ENCODE assay signal across 1 cellular context in genomic region chr19:12139885-12140544, GRCh38.
TF ChIP-seq lines count a peak whose summit lies in the region.

Gene ZNF20 (minus strand): TSS chr19:12140350. CDS start chr19:12140182, 168 bp downstream.

TF ChIP-seq in K562, 482 proteins besides CTCF, POLR2A, EP300 and RAD21 (continued from another document and continues in another):
- no peak for TF ChIP-seq THAP7 (CRISPR knock-in tag; IDR thresholded peaks at IDR 0.05)
- no peak for TF ChIP-seq MLX (CRISPR knock-in tag; conservative IDR thresholded peaks at IDR 0.05)
- TF ChIP-seq TRIM24 (IDR thresholded peaks at IDR 0.05): 0 out of 4 replicates have a peak, but pooled peaks of 1 of the 2 experiments have one; percentile 9
- TF ChIP-seq CHD7 (IDR thresholded peaks at IDR 0.05; ENCODE audit: low read depth, low read length): no peak
- TF ChIP-seq POLR2G (IDR thresholded peaks at IDR 0.05; ENCODE audit: low read depth, low read length): peak; percentile 69
- 0 out of 2 replicates have a peak, but pooled peaks have one; percentile 39 for TF ChIP-seq RFX5 (IDR thresholded peaks at IDR 0.05; ENCODE audit: low read depth, low read length)
- no peak for TF ChIP-seq NR2C2 (CRISPR knock-in tag; IDR thresholded peaks at IDR 0.05)
- no peak for TF ChIP-seq NR2C2 (tag; IDR thresholded peaks at IDR 0.05)
- TF ChIP-seq ZMIZ1 (IDR thresholded peaks at IDR 0.05; ENCODE audit: low read depth in 2 of 2, low read length in 2 of 2): no peak
- TF ChIP-seq SUPT5H (IDR thresholded peaks at IDR 0.05): peak; percentile 59
- TF ChIP-seq EP400 (IDR thresholded peaks at IDR 0.05): peak; percentile 30
- TF ChIP-seq PATZ1 (CRISPR knock-in tag; IDR thresholded peaks at IDR 0.05; ENCODE audit: borderline replicate concordance): no peak
- TF ChIP-seq HDAC1 (IDR thresholded peaks at IDR 0.05): peak in 1 of 2 experiments; percentile 41; a peak in 1 of 4 replicates
- 0 out of 4 replicates have a peak, but pooled peaks of 1 of the 2 experiments have one; percentile 24 for TF ChIP-seq MAZ (CRISPR knock-in tag; conservative IDR thresholded peaks at IDR 0.05 in 1 of 2, IDR thresholded peaks at IDR 0.05 in 1 of 2)
- TF ChIP-seq TGIF2 (CRISPR knock-in tag; IDR thresholded peaks at IDR 0.05): no peak
- TF ChIP-seq SP1 (CRISPR knock-in tag; IDR thresholded peaks at IDR 0.05): peak; percentile 67; the same call in 1 of the 2 replicates
- TF ChIP-seq MNT (conservative IDR thresholded peaks at IDR 0.05): peak in 1 of 2 experiments; percentile 42; a peak in 1 of 4 replicates
- TF ChIP-seq ELF4 (CRISPR knock-in tag; IDR thresholded peaks at IDR 0.05): 0 out of 2 replicates have a peak, but pooled peaks have one; percentile 46
- peak; percentile 81; the same call in 1 of the 2 replicates for TF ChIP-seq FOXJ2 (tag; IDR thresholded peaks at IDR 0.05)
- TF ChIP-seq ETV1 (tag; conservative IDR thresholded peaks at IDR 0.05; ENCODE audit: low read depth): no peak; the same call in none of the 2 replicates
- TF ChIP-seq GATAD2B (IDR thresholded peaks at IDR 0.05; ENCODE audit: borderline replicate concordance): no peak
- TF ChIP-seq TAF7 (tag; IDR thresholded peaks at IDR 0.05): peak; percentile 47; the same call in 1 of the 2 replicates
- TF ChIP-seq RBFOX2 (IDR thresholded peaks at IDR 0.05; ENCODE audit: low read depth, low read length): peak; percentile 73
- peak in 1 of 2 experiments; percentile 8 for TF ChIP-seq E2F6 (IDR thresholded peaks at IDR 0.05; ENCODE audit: borderline replicate concordance in 1 of 2, extremely low read depth in 1 of 2, insufficient read depth in 1 of 2, insufficient read length in 1 of 2, low read depth in 1 of 2, low read length in 1 of 2, poor library complexity in 1 of 2, severe bottlenecking in 1 of 2)
- no peak for TF ChIP-seq ZNF830 (CRISPR knock-in tag; IDR thresholded peaks at IDR 0.05)
- peak; percentile 67 for TF ChIP-seq GABPA (tag; conservative IDR thresholded peaks at IDR 0.05; ENCODE audit: low read depth)
- peak in 1 of 2 experiments; percentile 32; a peak in 1 of 4 replicates for TF ChIP-seq NRF1 (conservative IDR thresholded peaks at IDR 0.05 in 1 of 2, IDR thresholded peaks at IDR 0.05 in 1 of 2)
- peak; percentile 96 for TF ChIP-seq NFYB (IDR thresholded peaks at IDR 0.05; ENCODE audit: extremely low read depth, insufficient read length)
- TF ChIP-seq MYBL2 (IDR thresholded peaks at IDR 0.05; ENCODE audit: low read depth): peak; percentile 16; the same call in 1 of the 2 replicates
- TF ChIP-seq MYBL2 (CRISPR knock-in tag; IDR thresholded peaks at IDR 0.05; ENCODE audit: borderline replicate concordance): no peak
- TF ChIP-seq RHOXF2B (CRISPR knock-in tag; conservative IDR thresholded peaks at IDR 0.05): no peak
- TF ChIP-seq SMAD2 (IDR thresholded peaks at IDR 0.05; ENCODE audit: low read depth, low read length): no peak
- TF ChIP-seq PYGO2 (tag; IDR thresholded peaks at IDR 0.05): no peak
- TF ChIP-seq ARID1B (IDR thresholded peaks at IDR 0.05): no peak
- no peak for TF ChIP-seq ETS1 (conservative IDR thresholded peaks at IDR 0.05; ENCODE audit: control insufficient read depth, low read depth, low read length)
- TF ChIP-seq SIN3A (IDR thresholded peaks at IDR 0.05; ENCODE audit: borderline replicate concordance in 2 of 2, control insufficient read depth in 1 of 2, low read depth in 2 of 2, low read length in 2 of 2): no peak
- TF ChIP-seq TEAD1 (CRISPR knock-in tag; IDR thresholded peaks at IDR 0.05): 0 out of 4 replicates have a peak, but pooled peaks of 1 of the 2 experiments have one; percentile 30
